Comparison of ENCODE assay signal across 18 cellular contexts in the genomic region with DNA sequence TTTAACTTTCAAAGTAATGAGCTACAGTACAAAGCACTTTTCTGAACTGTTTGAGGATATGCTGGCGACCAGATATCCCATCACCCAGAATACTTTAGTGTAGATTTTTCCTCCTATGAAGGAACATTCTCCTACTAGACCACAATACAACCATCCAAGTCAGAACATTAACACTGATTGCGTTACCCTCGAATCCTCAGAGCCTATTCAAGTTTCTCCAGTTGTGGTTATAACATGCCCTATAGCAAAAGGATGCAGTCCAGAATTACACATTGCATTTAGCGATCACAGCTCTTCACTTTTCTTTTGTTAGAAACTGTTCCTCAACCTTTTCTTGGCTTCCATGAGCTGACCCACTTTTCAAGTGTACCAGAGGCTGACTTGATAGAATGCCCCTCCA.
A peak's percentile ranks its signal among the peaks of the same experiment; 100 is the strongest.
DNase-seq lines count a peak whose midpoint lies in the region; ATAC-seq, FAIRE-seq and TF ChIP-seq lines count a peak whose summit lies in the region.
"Had no signal": no experiment of that assay in that cellular context is flagged by ENCODE, and none has a peak within 500 bp of the region (broad histone marks: within the 10 kb centered on the region; RNA-seq: fewer than 3 reads in every experiment).

No MANE protein-coding gene starts in this region.

- no peaks in the 10 kb centered on the region for H3K79me2 ChIP-seq in HepG2 (ENCODE audit: insufficient read depth, low read length)
- no peaks in the 10 kb centered on the region for H3K79me2 ChIP-seq in smooth muscle cell (ENCODE audit: low read depth)

- in situ Hi-C loops in HepG2 (cut with HindIII; ENCODE audit: extremely low pct_ligation_motif_present, low pct_unique_long_range_greater_than_20kb), result no loop called here

- no peak for DNase-seq in HepG2 (ENCODE audit: low spot score)
- DNase-seq in right lobe of liver, result no peak
- DNase-seq in smooth muscle cell (lab: John Stamatoyannopoulos, UW; ENCODE audit: unreplicated experiment), result no peak
- no peak for DNase-seq in cerebellum (ENCODE audit: low spot score)
- DNase-seq in NCI-H526 treated with DMSO at 0.1 percent for 48 hours (lab: John Stamatoyannopoulos, UW), result no peak
- no peak for DNase-seq in GM10248 (ENCODE audit: extremely low spot score)
- DNase-seq: 8988T; CD4-positive, alpha-beta memory T cell; DMS153; DMS79; GDM1; HFFc6 had no signal

- H3F3A ChIP-seq in smooth muscle cell (ENCODE audit: low read depth), result no peaks in the 10 kb centered on the region

- H3K4me2 ChIP-seq in HepG2 (ENCODE audit: low read depth, low read length), result peak overlapping the region; percentile 59
- no peak overlapping the region for H3K4me2 ChIP-seq in smooth muscle cell
- H3K4me2 ChIP-seq: BLaER1, GM23338 had no signal

- TF ChIP-seq EP300 in HepG2 (IDR thresholded peaks at IDR 0.05; ENCODE audit: low read depth in 2 of 2, low read length in 2 of 2), result no peak
- TF ChIP-seq EP300 in HepG2 (CRISPR knock-in tag; IDR thresholded peaks at IDR 0.05; ENCODE audit: borderline replicate concordance), result no peak

- no peak overlapping the region for H3K9ac ChIP-seq in HepG2 (ENCODE audit: insufficient read depth, low read depth, low read length)
- H3K9ac ChIP-seq in smooth muscle cell (ENCODE audit: low read depth), result no peak overlapping the region
- H3K9ac ChIP-seq: BLaER1 had no signal

- no peak for TF ChIP-seq POLR2A in HepG2 (IDR thresholded peaks at IDR 0.05; ENCODE audit: insufficient read depth in 1 of 2, low read depth in 2 of 2, low read length in 2 of 2)
- TF ChIP-seq POLR2A in right lobe of liver (IDR thresholded peaks at IDR 0.05), result no peak

- H3K27me3 ChIP-seq in HepG2 (ENCODE audit: control insufficient read depth in 1 of 2, insufficient read depth in 2 of 2, low read length in 2 of 2) (peaks cover 0 to 6% of the 10 kb centered on the region in 2 experiments; a peak in 2 of 5 replicates), right lobe of liver (no peaks in the 10 kb centered on the region), smooth muscle cell (ENCODE audit: low read depth) (no peaks in the 10 kb centered on the region)
- H3K27me3 ChIP-seq: BLaER1 had no signal

- H3K27ac ChIP-seq in HepG2 (ENCODE audit: extremely low read length, insufficient read depth, low read length) (peak overlapping the region; percentile 46), right lobe of liver (no peak overlapping the region), smooth muscle cell (ENCODE audit: low read depth) (peak overlapping the region; percentile 38)
- H3K27ac ChIP-seq: BLaER1 had no signal

- no peaks in the 10 kb centered on the region for H4K20me1 ChIP-seq in HepG2 (ENCODE audit: insufficient read depth, low read length)
- H4K20me1 ChIP-seq in smooth muscle cell (ENCODE audit: low read depth), result no peaks in the 10 kb centered on the region
- H4K20me1 ChIP-seq: BLaER1 had no signal

- POLR2A ChIA-PET in HepG2 (lab: Yijun Ruan, JAX) (no interaction called here), GM10248 (lab: Yijun Ruan, JAX) (no interaction called here)

- intact Hi-C loops in HepG2 (cut with micrococcal nuclease; ENCODE audit: unreplicated experiment), result no loop called here
- intact Hi-C loops in right lobe of liver (cut with DNase I), result no loop called here

- FAIRE-seq in HepG2 (lab: Jason Lieb, UNC), result no peak
- FAIRE-seq: H54, HTR-8/SVneo had no signal

- H3K9me3 ChIP-seq in HepG2 (ENCODE audit: low read length) (no peaks in the 10 kb centered on the region), right lobe of liver (no peaks in the 10 kb centered on the region), smooth muscle cell (replicated peaks; ENCODE audit: low read depth) (no peaks in the 10 kb centered on the region)
- H3K9me3 ChIP-seq: BLaER1 had no signal

- H3K36me3 ChIP-seq in HepG2 (replicated peaks in 1 of 2; ENCODE audit: control insufficient read depth in 1 of 2, insufficient read depth in 2 of 2, low read length in 2 of 2), result no peaks in the 10 kb centered on the region
- H3K36me3 ChIP-seq in right lobe of liver, result no peaks in the 10 kb centered on the region
- H3K36me3 ChIP-seq in smooth muscle cell (ENCODE audit: low read depth), result no peaks in the 10 kb centered on the region
- H3K36me3 ChIP-seq: BLaER1 had no signal

- WGBS in HepG2 (ENCODE audit: low lambda C conversion rate), result 64% methylated on average over 4 of the region's 4 CpGs
- 69% methylated on average over 4 of the region's 4 CpGs for WGBS in right lobe of liver (ENCODE audit: insufficient coverage, low coverage, low lambda C conversion rate, missing lambda C conversion rate)
- WGBS in smooth muscle cell (ENCODE audit: low lambda C conversion rate), result 78% methylated on average over 4 of the region's 4 CpGs

- H3K4me1 ChIP-seq in HepG2 (ENCODE audit: insufficient read depth, low read length) (peaks cover 51% of the 10 kb centered on the region), right lobe of liver (no peaks in the 10 kb centered on the region), smooth muscle cell (ENCODE audit: low read depth) (no peaks in the 10 kb centered on the region)
- H3K4me1 ChIP-seq: BLaER1 had no signal

- CTCF ChIA-PET in HepG2 (lab: Yijun Ruan, JAX; ENCODE audit: low intra/inter-chr PET ratio, low total read pairs), result no interaction called here
- CTCF ChIA-PET in GM10248 (lab: Yijun Ruan, JAX), result interaction anchor here (1.1 to 2.1 kb wide), 2 partner anchors 10 to 14 kb away, joined by 5 to 6 read pairs; no protein-coding TSS in a partner anchor

- H2AFZ ChIP-seq in HepG2 (ENCODE audit: low read length) (no peak overlapping the region), smooth muscle cell (ENCODE audit: low read depth) (no peak overlapping the region)
- H2AFZ ChIP-seq: GM23338 had no signal

- ATAC-seq in HepG2 (peak; percentile 8; the same call in 2 of the 3 replicates), right lobe of liver (no peak), esophagus mucosa (peak; percentile 48)
- ATAC-seq: GM23338, HCT116 had no signal

- no TSS peak for BruUV-seq in HepG2 (replicated peaks; lab: Mats Ljungman, UMichigan)

- TF ChIP-seq CTCF in HepG2 (CRISPR knock-in tag; IDR thresholded peaks at IDR 0.05) (no peak), right lobe of liver (IDR thresholded peaks at IDR 0.05) (no peak), smooth muscle cell (IDR thresholded peaks at IDR 0.05; ENCODE audit: borderline replicate concordance, insufficient read depth, poor library complexity, severe bottlenecking) (no peak), GM10248 (IDR thresholded peaks at IDR 0.05; ENCODE audit: control extremely low read depth, extremely low read depth, low read depth, missing control alignments) (no peak)

- H3K4me3 ChIP-seq in HepG2 (replicated peaks in 1 of 3; ENCODE audit: insufficient read depth in 1 of 3, low read depth in 2 of 3, low read length in 3 of 3), result no peak overlapping the region
- no peak overlapping the region for H3K4me3 ChIP-seq in right lobe of liver
- H3K4me3 ChIP-seq in smooth muscle cell, result no peak overlapping the region
- H3K4me3 ChIP-seq: BLaER1, GM23338 had no signal

- TF ChIP-seq RAD21 in HepG2 (CRISPR knock-in tag; IDR thresholded peaks at IDR 0.05), result no peak

TF ChIP-seq in HepG2, 621 proteins besides CTCF, POLR2A, EP300 and RAD21 (continues in another document):
- TF ChIP-seq, protein P1, sequence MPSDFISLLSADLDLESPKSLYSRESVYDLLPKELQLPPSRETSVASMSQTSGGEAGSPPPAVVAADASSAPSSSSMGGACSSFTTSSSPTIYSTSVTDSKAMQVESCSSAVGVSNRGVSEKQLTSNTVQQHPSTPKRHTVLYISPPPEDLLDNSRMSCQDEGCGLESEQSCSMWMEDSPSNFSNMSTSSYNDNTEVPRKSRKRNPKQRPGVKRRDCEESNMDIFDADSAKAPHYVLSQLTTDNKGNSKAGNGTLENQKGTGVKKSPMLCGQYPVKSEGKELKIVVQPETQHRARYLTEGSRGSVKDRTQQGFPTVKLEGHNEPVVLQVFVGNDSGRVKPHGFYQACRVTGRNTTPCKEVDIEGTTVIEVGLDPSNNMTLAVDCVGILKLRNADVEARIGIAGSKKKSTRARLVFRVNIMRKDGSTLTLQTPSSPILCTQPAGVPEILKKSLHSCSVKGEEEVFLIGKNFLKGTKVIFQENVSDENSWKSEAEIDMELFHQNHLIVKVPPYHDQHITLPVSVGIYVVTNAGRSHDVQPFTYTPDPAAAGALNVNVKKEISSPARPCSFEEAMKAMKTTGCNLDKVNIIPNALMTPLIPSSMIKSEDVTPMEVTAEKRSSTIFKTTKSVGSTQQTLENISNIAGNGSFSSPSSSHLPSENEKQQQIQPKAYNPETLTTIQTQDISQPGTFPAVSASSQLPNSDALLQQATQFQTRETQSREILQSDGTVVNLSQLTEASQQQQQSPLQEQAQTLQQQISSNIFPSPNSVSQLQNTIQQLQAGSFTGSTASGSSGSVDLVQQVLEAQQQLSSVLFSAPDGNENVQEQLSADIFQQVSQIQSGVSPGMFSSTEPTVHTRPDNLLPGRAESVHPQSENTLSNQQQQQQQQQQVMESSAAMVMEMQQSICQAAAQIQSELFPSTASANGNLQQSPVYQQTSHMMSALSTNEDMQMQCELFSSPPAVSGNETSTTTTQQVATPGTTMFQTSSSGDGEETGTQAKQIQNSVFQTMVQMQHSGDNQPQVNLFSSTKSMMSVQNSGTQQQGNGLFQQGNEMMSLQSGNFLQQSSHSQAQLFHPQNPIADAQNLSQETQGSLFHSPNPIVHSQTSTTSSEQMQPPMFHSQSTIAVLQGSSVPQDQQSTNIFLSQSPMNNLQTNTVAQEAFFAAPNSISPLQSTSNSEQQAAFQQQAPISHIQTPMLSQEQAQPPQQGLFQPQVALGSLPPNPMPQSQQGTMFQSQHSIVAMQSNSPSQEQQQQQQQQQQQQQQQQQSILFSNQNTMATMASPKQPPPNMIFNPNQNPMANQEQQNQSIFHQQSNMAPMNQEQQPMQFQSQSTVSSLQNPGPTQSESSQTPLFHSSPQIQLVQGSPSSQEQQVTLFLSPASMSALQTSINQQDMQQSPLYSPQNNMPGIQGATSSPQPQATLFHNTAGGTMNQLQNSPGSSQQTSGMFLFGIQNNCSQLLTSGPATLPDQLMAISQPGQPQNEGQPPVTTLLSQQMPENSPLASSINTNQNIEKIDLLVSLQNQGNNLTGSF (CRISPR knock-in tag; IDR thresholded peaks at IDR 0.05), result no peak

Comparison
In these comparisons a context has a peak if more than half of its experiments do, and no peak if none do; other contexts are left out.
1. ATAC-seq: peak in HepG2 (single experiment) and esophagus mucosa (single experiment); none in right lobe of liver (0 of 4).
2. H3K27ac ChIP-seq: peak in HepG2 (single experiment) and smooth muscle cell (single experiment); none in right lobe of liver (0 of 3).